Comparison of ENCODE assay signal across 1 cellular context in the genomic region with DNA sequence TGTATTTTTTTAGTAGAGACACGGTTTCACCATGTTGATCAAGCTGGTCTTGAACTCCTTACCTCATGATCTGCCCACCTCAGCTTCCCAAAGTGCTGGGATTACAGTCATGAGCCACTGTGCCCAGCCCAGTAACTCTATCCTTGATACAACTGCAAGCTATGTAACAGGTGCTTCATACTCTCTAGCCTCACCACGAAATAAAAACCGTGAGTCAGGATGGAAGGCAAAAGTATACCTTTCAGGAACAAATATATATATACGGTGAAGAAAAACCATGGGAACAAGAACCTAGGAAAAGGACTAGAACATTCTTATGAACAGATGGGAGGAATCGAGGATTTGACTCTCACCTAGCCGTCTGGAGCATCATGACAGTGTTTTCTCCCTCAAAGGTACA.
TF ChIP-seq lines count a peak whose summit lies in the region.

No MANE protein-coding gene starts in this region.

TF ChIP-seq in IMR-90, 13 proteins besides CTCF, POLR2A, EP300 and RAD21:
- TF ChIP-seq CEBPB (IDR thresholded peaks at IDR 0.05; ENCODE audit: low read depth, low read length) (no peak), FOS (IDR thresholded peaks at IDR 0.05; ENCODE audit: low read depth, low read length) (no peak), MAFK (IDR thresholded peaks at IDR 0.05; ENCODE audit: low read depth, low read length) (no peak), MXI1 (IDR thresholded peaks at IDR 0.05; ENCODE audit: borderline replicate concordance, low read depth, low read length) (no peak)
